40 cellular contexts compared by ENCODE assay signal in the genomic region with DNA sequence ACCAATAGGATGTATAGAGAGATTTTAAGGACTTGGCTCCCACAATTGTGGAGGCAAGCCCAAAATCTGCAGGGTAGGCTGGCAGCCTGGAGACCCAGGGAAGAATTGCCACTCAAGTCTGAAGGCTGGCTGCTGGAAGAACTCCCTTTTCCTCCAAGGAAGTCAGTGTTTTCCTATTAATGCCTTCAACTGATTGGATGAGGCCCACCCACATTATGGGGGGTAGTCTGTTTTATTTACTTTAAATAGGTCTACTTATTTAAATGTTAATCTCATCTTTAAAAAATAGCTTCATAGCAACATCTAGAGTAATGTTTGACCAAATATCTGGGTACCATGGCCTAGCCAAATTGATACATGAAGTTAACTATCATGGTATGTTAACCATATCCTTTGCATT. TPM values are rescaled to one million over a fixed set of nuclear protein-coding genes. Genes with fewer than 3 reads are reported as not detected.
"Had no signal": no experiment of that assay in that cellular context is flagged by ENCODE, and none has a peak within 500 bp of the region (broad histone marks: within the 10 kb centered on the region; RNA-seq: fewer than 3 reads in every experiment).

No MANE protein-coding gene starts in this region.

- H3K36me3 ChIP-seq: MG63 had no signal

- H3K27me3 ChIP-seq: MG63 had no signal

- DNase-seq: Karpas-422, Kasumi-1, MG63, MM.1S, MV-4-11, NCI-H1048, NCI-H1092, NCI-H1092 treated with DMSO at 0.1 percent for 48 hours, NCI-H1105, NCI-H1105 treated with DMSO at 0.1 percent for 48 hours, NCI-H1417, NCI-H1417 treated with DMSO at 0.1 percent for 48 hours, NCI-H1436, NCI-H1436 treated with DMSO at 0.1 percent for 48 hours, NCI-H146, NCI-H1694, NCI-H1694 treated with DMSO at 0.1 percent for 48 hours, NCI-H187, NCI-H187 treated with DMSO at 0.1 percent for 48 hours, NCI-H1930, NCI-H2029, NCI-H2029 treated with DMSO at 0.1 percent for 48 hours, NCI-H2081, NCI-H2081 treated with DMSO at 0.1 percent for 48 hours, NCI-H2107, NCI-H2171, NCI-H2171 treated with DMSO at 0.1 percent for 48 hours, NCI-H2227 treated with DMSO at 0.1 percent for 48 hours, NCI-H226, NCI-H345, NCI-H446, NCI-H446 treated with DMSO at 0.1 percent for 48 hours, NCI-H510A, NCI-H510A treated with DMSO at 0.1 percent for 48 hours, NCI-H524, NCI-H524 treated with DMSO at 0.1 percent for 48 hours had no signal

- H3K9me3 ChIP-seq: MG63 had no signal

- H3K4me3 ChIP-seq: MG63 had no signal

RNA-seq across cellular contexts. Expression of a gene that starts 20.1 kb away (rescaled TPM):
- total RNA-seq: LHCN-M2, M059J, MCF 10A, NCI-H460 had no signal
